Comparison of ENCODE assay signal across 23 cellular contexts in genomic region chrX:69317721-69318120, GRCh38.
"Had no signal": no experiment of that assay in that cellular context is flagged by ENCODE, and none has a peak within 500 bp of the region (broad histone marks: within the 10 kb centered on the region; RNA-seq: fewer than 3 reads in every experiment).

No MANE protein-coding gene starts in this region.

- H3K36me3 Mint-ChIP-seq: activated naive CD8-positive, alpha-beta T cell treated with anti-CD3 and anti-CD28 coated beads, Interleukin-2, amount 10 ng/mL, durations not matched to agents 7 days and 5 days; natural killer cell treated with Interleukin-12 subunit alpha and Interleukin-12 subunit beta and Interleukin-15 and Interleukin-18, amount 100 ng/mL, for 72 hours had no signal

- DNase-seq: activated CD4-positive, alpha-beta T cell treated with anti-CD3 and anti-CD28 coated beads for 4 hours; activated CD4-positive, alpha-beta T cell treated with anti-CD3 and anti-CD28 coated beads, Interleukin-2, amount 50 U/mL, for 48 hours; activated CD4-positive, CD25-positive, alpha-beta regulatory T cell; activated effector memory CD4-positive, alpha-beta T cell treated with Interleukin-2 at 50 U/mL for 16 hours; activated naive CD4-positive, alpha-beta T cell treated with anti-CD3 and anti-CD28 coated beads for 36 hours; activated naive CD8-positive, alpha-beta T cell treated with anti-CD3 and anti-CD28 coated beads, Interleukin-2, amount 10 ng/mL, durations not matched to agents 7 days and 5 days; activated T-cell treated with anti-CD3 and anti-CD28 coated beads, Interleukin-2, amount 50 U/mL, for 72 hours; amniotic stem cell; effector CD8-positive, alpha-beta T cell; foreskin melanocyte; hippocampal formation; left ventricle myocardium superior; midbrain; occipital lobe; retina; stimulated activated CD4-positive, alpha-beta T cell treated with anti-CD3 and anti-CD28 coated beads, Interleukin-4, amount 100 ng/mL, for 4 hours; stimulated activated naive CD8-positive, alpha-beta T cell treated with anti-CD3 and anti-CD28 coated beads, Interleukin-15, Interleukin-2, amounts not matched to agents 100 U/mL and 50 U/mL, for 24 hours; substantia nigra; T-helper 17 cell; thyroid gland had no signal

- H3K4me1 Mint-ChIP-seq: activated naive CD8-positive, alpha-beta T cell treated with anti-CD3 and anti-CD28 coated beads, Interleukin-2, amount 10 ng/mL, durations not matched to agents 7 days and 5 days; T-helper 17 cell had no signal

- H3K27me3 Mint-ChIP-seq: dendritic cell treated with granulocyte-macrophage colony-stimulating factor and Interleukin-4, amounts not matched to agents 40 ng/mL and 50 ng/mL, for 4 days; T-helper 17 cell had no signal

- H3K27ac ChIP-seq: breast epithelium, thyroid gland had no signal

- H3K4me3 Mint-ChIP-seq: activated naive CD4-positive, alpha-beta T cell treated with anti-CD3 and anti-CD28 coated beads for 36 hours; activated naive CD8-positive, alpha-beta T cell treated with anti-CD3 and anti-CD28 coated beads, Interleukin-2, amount 10 ng/mL, durations not matched to agents 7 days and 5 days; activated T-cell treated with anti-CD3 and anti-CD28 coated beads, Interleukin-2, amount 50 U/mL, for 72 hours; dendritic cell treated with granulocyte-macrophage colony-stimulating factor and Interleukin-4, amounts not matched to agents 40 ng/mL and 50 ng/mL, for 4 days; natural killer cell treated with Interleukin-12 subunit alpha and Interleukin-12 subunit beta and Interleukin-15 and Interleukin-18, amount 100 ng/mL, for 72 hours; T-helper 17 cell had no signal

- H3K27me3 ChIP-seq: thyroid gland had no signal

- H3K4me3 ChIP-seq: breast epithelium, thyroid gland had no signal

- H3K36me3 ChIP-seq: breast epithelium, thyroid gland had no signal

- H3K4me1 ChIP-seq: breast epithelium had no signal

- H3K9me3 ChIP-seq: breast epithelium, thyroid gland had no signal

- H3K9me3 Mint-ChIP-seq: activated naive CD4-positive, alpha-beta T cell treated with anti-CD3 and anti-CD28 coated beads for 36 hours; activated naive CD8-positive, alpha-beta T cell treated with anti-CD3 and anti-CD28 coated beads, Interleukin-2, amount 10 ng/mL, durations not matched to agents 7 days and 5 days; activated T-cell treated with anti-CD3 and anti-CD28 coated beads, Interleukin-2, amount 50 U/mL, for 72 hours; dendritic cell treated with granulocyte-macrophage colony-stimulating factor and Interleukin-4, amounts not matched to agents 40 ng/mL and 50 ng/mL, for 4 days; natural killer cell treated with Interleukin-12 subunit alpha and Interleukin-12 subunit beta and Interleukin-15 and Interleukin-18, amount 100 ng/mL, for 72 hours had no signal

- H3K27ac Mint-ChIP-seq: activated naive CD4-positive, alpha-beta T cell treated with anti-CD3 and anti-CD28 coated beads for 36 hours; activated naive CD8-positive, alpha-beta T cell treated with anti-CD3 and anti-CD28 coated beads, Interleukin-2, amount 10 ng/mL, durations not matched to agents 7 days and 5 days; activated T-cell treated with anti-CD3 and anti-CD28 coated beads, Interleukin-2, amount 50 U/mL, for 72 hours; dendritic cell treated with granulocyte-macrophage colony-stimulating factor and Interleukin-4, amounts not matched to agents 40 ng/mL and 50 ng/mL, for 4 days; natural killer cell treated with Interleukin-12 subunit alpha and Interleukin-12 subunit beta and Interleukin-15 and Interleukin-18, amount 100 ng/mL, for 72 hours; T-helper 17 cell had no signal
